In genomic region chr6:20486641-20487040, GRCh38 we compare ENCODE assay signal across 29 cellular contexts.
"Had no signal": no experiment of that assay in that cellular context is flagged by ENCODE, and none has a peak within 500 bp of the region (broad histone marks: within the 10 kb centered on the region; RNA-seq: fewer than 3 reads in every experiment).

No MANE protein-coding gene starts in this region.

- H3K4me1 ChIP-seq: pancreas, prostate gland, testis, thyroid gland, transverse colon, upper lobe of right lung had no signal

- H3K27me3 ChIP-seq: left lung, pancreas, stomach, testis, thyroid gland, transverse colon, upper lobe of right lung had no signal

- H3K9me3 Mint-ChIP-seq: naive B cell; natural killer cell treated with Interleukin-12 subunit alpha and Interleukin-12 subunit beta and Interleukin-15 and Interleukin-18, amount 100 ng/mL, for 72 hours; stimulated activated naive B cell treated with anti-CD40 and anti-IgM and Interleukin-4, amounts not matched to agents 10 μg/mL and 1 μg/mL and 100 μg/mL, for 72 hours had no signal

- H3K27ac ChIP-seq: left lung, pancreas, prostate gland, skin epidermis, stomach, testis, thyroid gland, transverse colon, upper lobe of right lung had no signal

- H3K4me3 ChIP-seq: left lung, lung, pancreas, prostate gland, skin epidermis, stomach, testis, thyroid gland, transverse colon, upper lobe of right lung had no signal

- H3K36me3 ChIP-seq: pancreas, thyroid gland had no signal

- FAIRE-seq: islet of Langerhans, kidney, pancreas, urothelium cell line had no signal

- H3K4me1 Mint-ChIP-seq: mesothelial cell of epicardium; naive B cell; stimulated activated naive B cell treated with anti-CD40 and anti-IgM and Interleukin-4, amounts not matched to agents 10 μg/mL and 1 μg/mL and 100 μg/mL, for 72 hours had no signal

- H3K27ac Mint-ChIP-seq: mesothelial cell of epicardium; natural killer cell treated with Interleukin-12 subunit alpha and Interleukin-12 subunit beta and Interleukin-15 and Interleukin-18, amount 100 ng/mL, for 72 hours; stimulated activated naive B cell treated with anti-CD40 and anti-IgM and Interleukin-4, amounts not matched to agents 10 μg/mL and 1 μg/mL and 100 μg/mL, for 72 hours had no signal

- DNase-seq: hippocampal formation; kidney; left colon; left lung; mesendoderm; naive B cell; pancreas; posterior cingulate gyrus; retina; right cardiac atrium; stimulated activated CD4-positive, alpha-beta T cell treated with anti-CD3 and anti-CD28 coated beads, Interleukin-12 subunit alpha, Interleukin-12 subunit beta, amount 100 ng/mL, for 4 hours; stimulated activated CD4-positive, alpha-beta T cell treated with anti-CD3 and anti-CD28 coated beads, Interleukin-15, amount 100 ng/mL, for 24 hours; stimulated activated CD4-positive, alpha-beta T cell treated with anti-CD3 and anti-CD28 coated beads, Interleukin-2, amount 100 ng/mL, for 24 hours; stimulated activated CD4-positive, alpha-beta T cell treated with anti-CD3 and anti-CD28 coated beads, Interleukin-4, amount 100 ng/mL, for 1 hour; stimulated activated naive B cell treated with anti-CD40 and anti-IgM and Interleukin-4, amounts not matched to agents 10 μg/mL and 1 μg/mL and 100 μg/mL, for 72 hours; stimulated activated naive CD8-positive, alpha-beta T cell treated with anti-CD3 and anti-CD28 coated beads, Interleukin-15, Interleukin-2, amounts not matched to agents 100 U/mL and 50 U/mL, for 24 hours; stomach; testis; thyroid gland; transverse colon; upper lobe of right lung had no signal

- H3K9me3 ChIP-seq: left lung, pancreas, prostate gland, stomach, testis, thyroid gland, transverse colon, upper lobe of right lung had no signal

- H3K4me3 Mint-ChIP-seq: mesothelial cell of epicardium; naive B cell; natural killer cell treated with Interleukin-12 subunit alpha and Interleukin-12 subunit beta and Interleukin-15 and Interleukin-18, amount 100 ng/mL, for 72 hours; stimulated activated naive B cell treated with anti-CD40 and anti-IgM and Interleukin-4, amounts not matched to agents 10 μg/mL and 1 μg/mL and 100 μg/mL, for 72 hours had no signal

- H3K27me3 Mint-ChIP-seq: naive B cell; natural killer cell treated with Interleukin-12 subunit alpha and Interleukin-12 subunit beta and Interleukin-15 and Interleukin-18, amount 100 ng/mL, for 72 hours; stimulated activated naive B cell treated with anti-CD40 and anti-IgM and Interleukin-4, amounts not matched to agents 10 μg/mL and 1 μg/mL and 100 μg/mL, for 72 hours had no signal

- ATAC-seq: left colon; left lung; natural killer cell treated with Interleukin-12 subunit alpha and Interleukin-12 subunit beta and Interleukin-15 and Interleukin-18, amount 100 ng/mL, for 72 hours; pancreas; right cardiac atrium; sciatic nerve; stimulated activated naive B cell treated with anti-CD40 and anti-IgM and Interleukin-4, amounts not matched to agents 10 μg/mL and 1 μg/mL and 100 μg/mL, for 72 hours; stimulated activated naive CD8-positive, alpha-beta T cell treated with anti-CD3 and anti-CD28 coated beads, Interleukin-15, Interleukin-2, amounts not matched to agents 100 U/mL and 50 U/mL, for 24 hours; upper lobe of right lung had no signal
